Comparison of ENCODE assay signal across 14 cellular contexts in genomic region chr1:24949331-24949881, GRCh38. TPM values are rescaled to one million over a fixed set of nuclear protein-coding genes. Genes with fewer than 3 reads are reported as not detected.
DNase-seq lines count a peak whose midpoint lies in the region; TF ChIP-seq lines count a peak whose summit lies in the region.
"Had no signal": no experiment of that assay in that cellular context is flagged by ENCODE, and none has a peak within 500 bp of the region (broad histone marks: within the 10 kb centered on the region; RNA-seq: fewer than 3 reads in every experiment).

No MANE protein-coding gene starts in this region.

- TF ChIP-seq POLR2A in thyroid gland (IDR thresholded peaks at IDR 0.05): no peak

- peaks cover 0 to 16% (median 0%) of the 10 kb centered on the region in 3 donors for H3K36me3 Mint-ChIP-seq in CD8-positive, alpha-beta memory T cell

- H3K9ac ChIP-seq in fibroblast of lung (ENCODE audit: insufficient read depth, low read length): no peak overlapping the region

- H3K36me3 ChIP-seq in SJSA1 (peaks cover under 1% of the 10 kb centered on the region; the same call in 1 of the 2 replicates), fibroblast of lung (ENCODE audit: control insufficient read depth, insufficient read depth, low read length) (no peaks in the 10 kb centered on the region), thyroid gland (no peaks in the 10 kb centered on the region), tibial artery (no peaks in the 10 kb centered on the region)
- no peaks in the 10 kb centered on the region for H3K36me3 ChIP-seq in CD8-positive, alpha-beta memory T cell (ENCODE audit: insufficient read depth, low read length)
- H3K36me3 ChIP-seq: BE2C had no signal

- POLR2A ChIA-PET in CD8-positive, alpha-beta memory T cell (lab: Charles Lee): interaction anchor here (1.4 kb wide), 1 partner anchor 19 kb away, joined by 3 read pairs; the partner anchor contains the start of gene RUNX3

- H3K9me3 Mint-ChIP-seq in CD8-positive, alpha-beta memory T cell: no peaks in the 10 kb centered on the region

- intact Hi-C loops in thyroid gland (cut with DNase I): no loop called here
- intact Hi-C loops in tibial artery (cut with DNase I; ENCODE audit: low total_unique reads): loop anchor here (10.0 kb wide), 1 partner anchor 95 kb away; no protein-coding TSS in a partner anchor

- no peak overlapping the region for H2AFZ ChIP-seq in fibroblast of lung (ENCODE audit: low read length)

- H3K79me2 ChIP-seq in fibroblast of lung (ENCODE audit: control insufficient read depth, insufficient read depth, low read length): no peaks in the 10 kb centered on the region

- peak overlapping the region in 2 of 7 donors; percentile 34 to 37 for H3K4me3 Mint-ChIP-seq in CD8-positive, alpha-beta memory T cell

- TF ChIP-seq CTCF in GM12865 (IDR thresholded peaks at IDR 0.05; ENCODE audit: insufficient read depth, low read depth, low read length, missing control alignments) (no peak), fibroblast of lung (conservative IDR thresholded peaks at IDR 0.05 in 1 of 2, IDR thresholded peaks at IDR 0.05 in 1 of 2; ENCODE audit: low read depth in 1 of 2, low read length in 2 of 2) (no peak), thyroid gland (IDR thresholded peaks at IDR 0.05) (no peak), tibial artery (IDR thresholded peaks at IDR 0.05) (no peak)

- H3K9me3 ChIP-seq in SJSA1 (replicated peaks) (no peaks in the 10 kb centered on the region), fibroblast of lung (ENCODE audit: control insufficient read depth, insufficient read depth, low read depth, low read length) (no peaks in the 10 kb centered on the region), thyroid gland (no peaks in the 10 kb centered on the region), tibial artery (no peaks in the 10 kb centered on the region)
- H3K9me3 ChIP-seq in CD8-positive, alpha-beta memory T cell (ENCODE audit: low read length): no peaks in the 10 kb centered on the region
- H3K9me3 ChIP-seq: BE2C had no signal

- peaks cover 0 to 2% of the 10 kb centered on the region in 2 donors for H3K27me3 Mint-ChIP-seq in CD8-positive, alpha-beta memory T cell

- WGBS in thyroid gland, 2 donors: 77 to 78% methylated on average over 11 to 12 of the region's 12 CpGs

- no peak overlapping the region for H3K4me2 ChIP-seq in fibroblast of lung (ENCODE audit: extremely low read depth, insufficient read depth, low read length)

- DNase-seq in A172 (ENCODE audit: low spot score) (peak; percentile 66), GM12865 (ENCODE audit: low read depth) (peak; percentile 57), SJSA1 (ENCODE audit: low read depth in 1 of 2, low spot score in 2 of 2) (peak; percentile 78 to 94), fibroblast of lung (ENCODE audit: low read depth in 2 of 2) (peak; percentile 33 to 97), thyroid gland (no peak), NCI-H1105 treated with DMSO at 0.1 percent for 48 hours (lab: John Stamatoyannopoulos, UW) (no peak), tibial artery (no peak)
- DNase-seq in CD8-positive, alpha-beta memory T cell: no peak
- DNase-seq: amygdala; BE2C; hippocampal formation; NCI-H1436 treated with DMSO at 0.1 percent for 48 hours; NK-92 treated with Interleukin-12 subunit alpha and Interleukin-12 subunit beta, amount 100 ng/mL, for 24 hours had no signal

- no peaks in the 10 kb centered on the region for H4K20me1 ChIP-seq in fibroblast of lung (ENCODE audit: control insufficient read depth, extremely low read depth, insufficient read depth, low read length)

- peaks cover 32% of the 10 kb centered on the region for H3K4me1 ChIP-seq in SJSA1 (replicated peaks)
- no peaks in the 10 kb centered on the region for H3K4me1 ChIP-seq in fibroblast of lung (ENCODE audit: control insufficient read depth, extremely low read depth, insufficient read depth, low read length)
- H3K4me1 ChIP-seq in thyroid gland: no peaks in the 10 kb centered on the region
- H3K4me1 ChIP-seq in CD8-positive, alpha-beta memory T cell (ENCODE audit: insufficient read depth, low read length): peaks cover 31% of the 10 kb centered on the region
- H3K4me1 ChIP-seq in tibial artery: no peaks in the 10 kb centered on the region
- H3K4me1 ChIP-seq: BE2C had no signal

- CTCF ChIA-PET in CD8-positive, alpha-beta memory T cell (lab: Charles Lee): interaction anchor here (1.5 to 3.5 kb wide), 3 partner anchors 17 to 88 kb away, joined by 4 to 15 read pairs (median 5); no protein-coding TSS in a partner anchor

- peak overlapping the region in 2 of 8 donors; percentile 26 to 79 for H3K27ac Mint-ChIP-seq in CD8-positive, alpha-beta memory T cell

- H3K4me3 ChIP-seq in GM12865 (ENCODE audit: low read depth, low read length) (no peak overlapping the region), SJSA1 (no peak overlapping the region), fibroblast of lung (replicated peaks in 1 of 4; ENCODE audit: control extremely low read depth in 1 of 4, insufficient read depth in 1 of 4, low read depth in 3 of 4, low read length in 4 of 4) (no peak overlapping the region), thyroid gland (replicated peaks in 1 of 3) (no peak overlapping the region), tibial artery (no peak overlapping the region)
- no peak overlapping the region for H3K4me3 ChIP-seq in CD8-positive, alpha-beta memory T cell (ENCODE audit: low read length)

- peaks cover 48 to 88% (median 65%) of the 10 kb centered on the region in 3 donors for H3K4me1 Mint-ChIP-seq in CD8-positive, alpha-beta memory T cell

- H3K27me3 ChIP-seq in SJSA1 (replicated peaks) (no peaks in the 10 kb centered on the region), fibroblast of lung (ENCODE audit: control insufficient read depth, insufficient read depth, low read length) (peaks cover 1% of the 10 kb centered on the region), thyroid gland (no peaks in the 10 kb centered on the region), tibial artery (peaks cover 0 to 16% of the 10 kb centered on the region in 2 donors)
- H3K27me3 ChIP-seq in CD8-positive, alpha-beta memory T cell (ENCODE audit: insufficient read depth, low read length, poor library complexity, severe bottlenecking): no peaks in the 10 kb centered on the region
- H3K27me3 ChIP-seq: BE2C had no signal

- H3K27ac ChIP-seq in SJSA1 (peak overlapping the region; percentile 50), fibroblast of lung (ENCODE audit: insufficient read depth, low read length) (no peak overlapping the region), thyroid gland (no peak overlapping the region), tibial artery (no peak overlapping the region)
- no peak overlapping the region for H3K27ac ChIP-seq in CD8-positive, alpha-beta memory T cell (ENCODE audit: low read depth, low read length)

RNA-seq across cellular contexts. Expression of gene RUNX3, which starts 19.3 kb away (rescaled TPM):
- total RNA-seq in A172 (2014; rRNA removed; shearing (Covaris generic)): not detected in 2 replicates
- total RNA-seq in SJSA1 (2014; rRNA removed; shearing (Covaris generic)): 7.3 and 8.8 TPM in 2 replicates
- total RNA-seq in fibroblast of lung (0.26 and 0.66 TPM in 2 replicates), thyroid gland (1 to 10 TPM in 2 of 4 donors, under 1 TPM in 2; 0.27 to 2.8 (median 0.77) TPM)
- polyA plus RNA-seq in fibroblast of lung: 0.48 and 1.8 TPM in 2 replicates
- 1.9 and 4.9 TPM in 2 replicates for polyA plus RNA-seq in fibroblast of lung (2012)
- 0.51 and 8.1 TPM in 2 replicates for polyA minus RNA-seq in fibroblast of lung (ENCODE audit: low replicate concordance)
- total RNA-seq in CD8-positive, alpha-beta memory T cell: 100 to 1,000 TPM; 218 to 241 TPM
- 107 TPM for polyA plus RNA-seq in CD8-positive, alpha-beta memory T cell
- total RNA-seq: lung microvascular endothelial cell had no signal

Comparison
In these comparisons a context has a peak if more than half of its experiments do, and no peak if none do; other contexts are left out.
1. DNase-seq: peak in A172 (single experiment), GM12865 (single experiment), SJSA1 (2 of 2) and fibroblast of lung (2 of 2); none in thyroid gland (0 of 2), NCI-H1105 treated with DMSO at 0.1 percent for 48 hours (single experiment), CD8-positive, alpha-beta memory T cell (0 of 5) and tibial artery (0 of 2).
2. RNA of gene RUNX3, which starts 19.3 kb away (total RNA-seq): 218 to 241 TPM in CD8-positive, alpha-beta memory T cell; 7.3 to 8.8 TPM in SJSA1, 0.27 to 2.8 TPM in thyroid gland, 0.26 to 0.66 TPM in fibroblast of lung and not detected in A172; every median in the first group is over 10 times any median in the second.